11 cellular contexts compared by ENCODE assay signal in the genomic region with DNA sequence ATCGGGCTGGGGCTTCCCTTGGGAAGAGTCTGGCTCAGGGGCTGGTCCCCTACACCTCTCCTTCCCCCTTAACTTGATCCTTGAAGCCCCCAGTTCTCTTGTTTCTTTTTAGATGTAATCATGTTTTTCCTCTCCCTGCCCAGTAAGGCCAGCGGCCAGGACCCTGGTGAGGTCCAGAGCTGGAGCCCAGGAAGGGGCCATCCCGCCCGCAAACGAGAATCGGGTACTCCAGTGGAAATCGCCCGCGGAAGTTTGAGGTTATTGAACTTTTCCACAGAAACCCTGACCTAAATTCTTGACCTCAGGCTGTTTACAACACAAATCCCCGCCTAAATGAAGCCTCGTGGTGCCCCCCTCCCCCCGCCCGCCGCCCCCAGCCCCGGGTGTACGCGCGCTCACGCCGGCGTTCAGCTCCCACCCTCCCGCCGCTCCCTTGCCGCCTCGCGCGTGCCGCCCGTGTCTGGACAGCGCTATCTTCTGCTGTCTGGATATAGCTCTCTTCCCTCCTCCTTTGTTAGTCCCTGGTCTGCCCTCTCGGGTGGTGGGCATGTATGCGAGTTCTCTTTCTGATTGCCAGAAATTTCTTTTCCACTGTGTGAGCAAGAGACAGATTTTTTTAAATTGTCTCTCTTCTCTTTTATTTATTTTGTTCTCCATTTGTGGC.
A peak's percentile ranks its signal among the peaks of the same experiment; 100 is the strongest.
DNase-seq lines count a peak whose midpoint lies in the region; ATAC-seq and TF ChIP-seq lines count a peak whose summit lies in the region.
"Had no signal": no experiment of that assay in that cellular context is flagged by ENCODE, and none has a peak within 500 bp of the region (broad histone marks: within the 10 kb centered on the region; RNA-seq: fewer than 3 reads in every experiment).

No MANE protein-coding gene starts in this region.

- CTCF ChIA-PET in Calu3 (lab: Charles Lee): no interaction called here
- CTCF ChIA-PET in activated CD8-positive, alpha-beta T cell treated with anti-CD3 and anti-CD28 coated beads, Interleukin-2, amount 10 ng/mL, durations not matched to agents 7 days and 5 days (lab: Charles Lee): no interaction called here
- CTCF ChIA-PET in activated CD4-positive, alpha-beta memory T cell treated with anti-CD3 and anti-CD28 coated beads for 36 hours (lab: Charles Lee): interaction anchor here (0.9 kb wide), 1 partner anchor 108 kb away, joined by 5 read pairs; no protein-coding TSS in a partner anchor

- peaks cover 82% of the 10 kb centered on the region for H3K27me3 Mint-ChIP-seq in Calu3 (ENCODE audit: unreplicated experiment)
- H3K27me3 Mint-ChIP-seq in activated CD8-positive, alpha-beta T cell treated with anti-CD3 and anti-CD28 coated beads, Interleukin-2, amount 10 ng/mL, durations not matched to agents 7 days and 5 days (ENCODE audit: low read depth): peaks cover 78% of the 10 kb centered on the region
- H3K27me3 Mint-ChIP-seq in activated CD4-positive, alpha-beta memory T cell treated with anti-CD3 and anti-CD28 coated beads for 36 hours: peaks cover 65% of the 10 kb centered on the region
- H3K27me3 Mint-ChIP-seq in natural killer cell treated with Interleukin-12 subunit alpha and Interleukin-12 subunit beta and Interleukin-15 and Interleukin-18, amount 100 ng/mL, for 72 hours: peaks cover 41 to 68% of the 10 kb centered on the region in 2 donors

- H3K4me3 Mint-ChIP-seq in Calu3 (ENCODE audit: low read depth, unreplicated experiment): peak overlapping the region; percentile 3
- H3K4me3 Mint-ChIP-seq in activated CD8-positive, alpha-beta T cell treated with anti-CD3 and anti-CD28 coated beads, Interleukin-2, amount 10 ng/mL, durations not matched to agents 7 days and 5 days: peak overlapping the region; percentile 52
- H3K4me3 Mint-ChIP-seq in activated CD4-positive, alpha-beta memory T cell treated with anti-CD3 and anti-CD28 coated beads for 36 hours: no peak overlapping the region
- H3K4me3 Mint-ChIP-seq in natural killer cell treated with Interleukin-12 subunit alpha and Interleukin-12 subunit beta and Interleukin-15 and Interleukin-18, amount 100 ng/mL, for 72 hours: no peak overlapping the region
- H3K4me3 Mint-ChIP-seq: IgD-negative memory B cell had no signal

- BruUV-seq in Calu3 (replicated peaks; lab: Mats Ljungman, UMichigan): no TSS peak

- peaks cover 8% of the 10 kb centered on the region for H3K4me1 Mint-ChIP-seq in Calu3 (ENCODE audit: low read depth, unreplicated experiment)
- peaks cover 30% of the 10 kb centered on the region for H3K4me1 Mint-ChIP-seq in activated CD8-positive, alpha-beta T cell treated with anti-CD3 and anti-CD28 coated beads, Interleukin-2, amount 10 ng/mL, durations not matched to agents 7 days and 5 days (ENCODE audit: low read depth)
- peaks cover 22% of the 10 kb centered on the region for H3K4me1 Mint-ChIP-seq in activated CD4-positive, alpha-beta memory T cell treated with anti-CD3 and anti-CD28 coated beads for 36 hours (ENCODE audit: low read depth)
- H3K4me1 Mint-ChIP-seq in natural killer cell treated with Interleukin-12 subunit alpha and Interleukin-12 subunit beta and Interleukin-15 and Interleukin-18, amount 100 ng/mL, for 72 hours (ENCODE audit: low read depth in 2 of 2): no peaks in the 10 kb centered on the region

- no peaks in the 10 kb centered on the region for H3K9me3 Mint-ChIP-seq in Calu3 (ENCODE audit: low read depth, unreplicated experiment)
- no peaks in the 10 kb centered on the region for H3K9me3 Mint-ChIP-seq in activated CD8-positive, alpha-beta T cell treated with anti-CD3 and anti-CD28 coated beads, Interleukin-2, amount 10 ng/mL, durations not matched to agents 7 days and 5 days (ENCODE audit: insufficient read depth)
- no peaks in the 10 kb centered on the region for H3K9me3 Mint-ChIP-seq in activated CD4-positive, alpha-beta memory T cell treated with anti-CD3 and anti-CD28 coated beads for 36 hours
- no peaks in the 10 kb centered on the region for H3K9me3 Mint-ChIP-seq in natural killer cell treated with Interleukin-12 subunit alpha and Interleukin-12 subunit beta and Interleukin-15 and Interleukin-18, amount 100 ng/mL, for 72 hours
- H3K9me3 Mint-ChIP-seq: IgD-negative memory B cell had no signal

- no peak for TF ChIP-seq CTCF in Calu3 (IDR thresholded peaks at IDR 0.05; ENCODE audit: unreplicated experiment)

- no peak for ATAC-seq in activated CD8-positive, alpha-beta T cell treated with anti-CD3 and anti-CD28 coated beads, Interleukin-2, amount 10 ng/mL, durations not matched to agents 7 days and 5 days
- no peak for ATAC-seq in natural killer cell treated with Interleukin-12 subunit alpha and Interleukin-12 subunit beta and Interleukin-15 and Interleukin-18, amount 100 ng/mL, for 72 hours

- H3K36me3 Mint-ChIP-seq in Calu3 (ENCODE audit: insufficient read depth, unreplicated experiment): no peaks in the 10 kb centered on the region
- no peaks in the 10 kb centered on the region for H3K36me3 Mint-ChIP-seq in activated CD8-positive, alpha-beta T cell treated with anti-CD3 and anti-CD28 coated beads, Interleukin-2, amount 10 ng/mL, durations not matched to agents 7 days and 5 days (ENCODE audit: low read depth)
- no peaks in the 10 kb centered on the region for H3K36me3 Mint-ChIP-seq in activated CD4-positive, alpha-beta memory T cell treated with anti-CD3 and anti-CD28 coated beads for 36 hours
- H3K36me3 Mint-ChIP-seq in natural killer cell treated with Interleukin-12 subunit alpha and Interleukin-12 subunit beta and Interleukin-15 and Interleukin-18, amount 100 ng/mL, for 72 hours: no peaks in the 10 kb centered on the region

- intact Hi-C loops in Calu3 (cut with micrococcal nuclease; ENCODE audit: unreplicated experiment): loop anchor here (10.0 kb wide), 1 partner anchor 107 kb away; no protein-coding TSS in a partner anchor
- intact Hi-C loops in activated CD4-positive, alpha-beta memory T cell treated with anti-CD3 and anti-CD28 coated beads for 36 hours (cut with micrococcal nuclease): loop anchor here (5.0 kb wide), 2 partner anchors 110 to 125 kb away; no protein-coding TSS in a partner anchor

- no peak overlapping the region for H3K27ac Mint-ChIP-seq in Calu3 (ENCODE audit: unreplicated experiment)
- no peak overlapping the region for H3K27ac Mint-ChIP-seq in activated CD8-positive, alpha-beta T cell treated with anti-CD3 and anti-CD28 coated beads, Interleukin-2, amount 10 ng/mL, durations not matched to agents 7 days and 5 days
- no peak overlapping the region for H3K27ac Mint-ChIP-seq in activated CD4-positive, alpha-beta memory T cell treated with anti-CD3 and anti-CD28 coated beads for 36 hours
- no peak overlapping the region for H3K27ac Mint-ChIP-seq in natural killer cell treated with Interleukin-12 subunit alpha and Interleukin-12 subunit beta and Interleukin-15 and Interleukin-18, amount 100 ng/mL, for 72 hours
- H3K27ac Mint-ChIP-seq: IgD-negative memory B cell had no signal

- DNase-seq in NCI-H748 (lab: John Stamatoyannopoulos, UW; ENCODE audit: unreplicated experiment) (peak; percentile 29), NCI-H748 treated with DMSO at 0.1 percent for 48 hours (lab: John Stamatoyannopoulos, UW) (no peak), Calu3 (no peak), islet precursor cell (peak; percentile 61), HCEC 1CT (no peak)
- peak; percentile 21 for DNase-seq in activated CD8-positive, alpha-beta T cell treated with anti-CD3 and anti-CD28 coated beads, Interleukin-2, amount 10 ng/mL, durations not matched to agents 7 days and 5 days
- no peak for DNase-seq in activated CD4-positive, alpha-beta memory T cell treated with anti-CD3 and anti-CD28 coated beads for 36 hours
- no peak for DNase-seq in natural killer cell treated with Interleukin-12 subunit alpha and Interleukin-12 subunit beta and Interleukin-15 and Interleukin-18, amount 100 ng/mL, for 72 hours (ENCODE audit: low spot score)
- DNase-seq: NCI-H187 treated with DMSO at 0.1 percent for 48 hours, ovary had no signal

- POLR2A ChIA-PET in activated CD8-positive, alpha-beta T cell treated with anti-CD3 and anti-CD28 coated beads, Interleukin-2, amount 10 ng/mL, durations not matched to agents 7 days and 5 days (lab: Charles Lee): no interaction called here
- POLR2A ChIA-PET in activated CD4-positive, alpha-beta memory T cell treated with anti-CD3 and anti-CD28 coated beads for 36 hours (lab: Charles Lee): no interaction called here

Comparison
In these comparisons a context has a peak if more than half of its experiments do, and no peak if none do; other contexts are left out.
1. DNase-seq: peak in NCI-H748 (single experiment), activated CD8-positive, alpha-beta T cell treated with anti-CD3 and anti-CD28 coated beads, Interleukin-2, amount 10 ng/mL, durations not matched to agents 7 days and 5 days (single experiment) and islet precursor cell (single experiment); none in NCI-H748 treated with DMSO at 0.1 percent for 48 hours (single experiment), Calu3 (single experiment), activated CD4-positive, alpha-beta memory T cell treated with anti-CD3 and anti-CD28 coated beads for 36 hours (single experiment), natural killer cell treated with Interleukin-12 subunit alpha and Interleukin-12 subunit beta and Interleukin-15 and Interleukin-18, amount 100 ng/mL, for 72 hours (single experiment) and HCEC 1CT (single experiment).
2. H3K4me3 Mint-ChIP-seq: peak in Calu3 (single experiment) and activated CD8-positive, alpha-beta T cell treated with anti-CD3 and anti-CD28 coated beads, Interleukin-2, amount 10 ng/mL, durations not matched to agents 7 days and 5 days (single experiment); none in activated CD4-positive, alpha-beta memory T cell treated with anti-CD3 and anti-CD28 coated beads for 36 hours (single experiment) and natural killer cell treated with Interleukin-12 subunit alpha and Interleukin-12 subunit beta and Interleukin-15 and Interleukin-18, amount 100 ng/mL, for 72 hours (single experiment).